Comparison of ENCODE assay signal across 24 cellular contexts in genomic region chr13:103406967-103407366, GRCh38.
"Had no signal": no experiment of that assay in that cellular context is flagged by ENCODE, and none has a peak within 500 bp of the region (broad histone marks: within the 10 kb centered on the region; RNA-seq: fewer than 3 reads in every experiment).

No MANE protein-coding gene starts in this region.

- H3K4me3 ChIP-seq: K562, PC-9, Peyer's patch, SJSA1, SK-N-MC had no signal

- H3K36me3 ChIP-seq: Peyer's patch, SJSA1 had no signal

- DNase-seq: Kasumi-1; MM.1S; NCI-H1092 treated with DMSO at 0.1 percent for 48 hours; NCI-H1436; NCI-H187; NCI-H2029; NCI-H2081 treated with DMSO at 0.1 percent for 48 hours; NCI-H2171; NCI-H226; NCI-H446; NCI-H510A; NCI-H524 treated with DMSO at 0.1 percent for 48 hours; NCI-H69; NCI-H774; NK-92 treated with Interleukin-12 subunit alpha and Interleukin-12 subunit beta, amount 100 ng/mL, for 24 hours; PC-9; Peyer's patch; SIG-M5 had no signal

- H3K27ac ChIP-seq: HL-60, KMS-11, PC-9, Peyer's patch, SJSA1, SK-N-MC had no signal

- H3K9me3 ChIP-seq: Peyer's patch, SJSA1 had no signal

- H3K4me2 ChIP-seq: KMS-11, PC-9 had no signal

- H3K27me3 ChIP-seq: Peyer's patch had no signal

- H3K9ac ChIP-seq: KMS-11 had no signal

- H2AFZ ChIP-seq: PC-9 had no signal

- ATAC-seq: K562, Right ventricle myocardium inferior had no signal

- H3K4me1 ChIP-seq: SJSA1 had no signal
